Comparison of ENCODE assay signal across 27 cellular contexts in genomic region chr10:85594239-85594638, GRCh38.
A peak's percentile ranks its signal among the peaks of the same experiment; 100 is the strongest.
DNase-seq lines count a peak whose midpoint lies in the region; ATAC-seq, FAIRE-seq and TF ChIP-seq lines count a peak whose summit lies in the region.
"Had no signal": no experiment of that assay in that cellular context is flagged by ENCODE, and none has a peak within 500 bp of the region (broad histone marks: within the 10 kb centered on the region; RNA-seq: fewer than 3 reads in every experiment).

No MANE protein-coding gene starts in this region.

- no peak for TF ChIP-seq CTCF in bronchial epithelial cell (IDR thresholded peaks at IDR 0.05; ENCODE audit: insufficient read depth, low read length, severe bottlenecking)

- H3K9me3 Mint-ChIP-seq in activated CD4-positive, alpha-beta T cell treated with anti-CD3 and anti-CD28 coated beads for 36 hours (ENCODE audit: low read depth) = no peaks in the 10 kb centered on the region
- H3K9me3 Mint-ChIP-seq in naive thymus-derived CD4-positive, alpha-beta T cell = no peaks in the 10 kb centered on the region
- H3K9me3 Mint-ChIP-seq: activated naive CD8-positive, alpha-beta T cell treated with anti-CD3 and anti-CD28 coated beads for 36 hours; activated T-helper 2 cell treated with anti-CD3 and anti-CD28 coated beads, Interferon-gamma antibody, Interleukin-2, Interleukin-4, amounts not matched to agents 10 μg/mL and 5 μg/mL and 100 μg/mL, durations not matched to agents 14 hours and 24 hours and 36 hours; neural progenitor cell had no signal

- no peaks in the 10 kb centered on the region for H3K27me3 Mint-ChIP-seq in activated CD4-positive, alpha-beta T cell treated with anti-CD3 and anti-CD28 coated beads for 36 hours
- peaks cover 0 to 7% (median 0%) of the 10 kb centered on the region in 5 donors for H3K27me3 Mint-ChIP-seq in naive thymus-derived CD4-positive, alpha-beta T cell
- H3K27me3 Mint-ChIP-seq: activated CD8-positive, alpha-beta memory T cell treated with anti-CD3 and anti-CD28 coated beads, Interleukin-2, amount 10 ng/mL, durations not matched to agents 7 days and 5 days; activated naive CD8-positive, alpha-beta T cell treated with anti-CD3 and anti-CD28 coated beads for 36 hours had no signal

- H3K9me3 ChIP-seq in naive thymus-derived CD4-positive, alpha-beta T cell (ENCODE audit: control insufficient read depth in 2 of 3, low read length in 3 of 3) = no peaks in the 10 kb centered on the region
- H3K9me3 ChIP-seq: ascending aorta, gastrocnemius medialis, upper lobe of right lung had no signal

- intact Hi-C loops in activated CD4-positive, alpha-beta T cell treated with anti-CD3 and anti-CD28 coated beads for 36 hours (cut with DNase I, micrococcal nuclease) = no loop called here
- intact Hi-C loops in naive thymus-derived CD4-positive, alpha-beta T cell (cut with micrococcal nuclease) = loop anchor here in 1 of 2 donors (2.0 kb wide), 1 partner anchor 19 kb away; no protein-coding TSS in a partner anchor

- peak; percentile 87 for ATAC-seq in activated CD4-positive, alpha-beta T cell treated with anti-CD3 and anti-CD28 coated beads for 36 hours
- peak; percentile 32 for ATAC-seq in naive thymus-derived CD4-positive, alpha-beta T cell
- ATAC-seq: activated CD8-positive, alpha-beta memory T cell treated with anti-CD3 and anti-CD28 coated beads, Interleukin-2, amount 10 ng/mL, durations not matched to agents 7 days and 5 days; gastrocnemius medialis; Panc1; upper lobe of right lung had no signal

- no peak for FAIRE-seq in bronchial epithelial cell (lab: Jason Lieb, UNC)
- FAIRE-seq: TTC549 had no signal

- no peak for DNase-seq in activated CD4-positive, alpha-beta T cell treated with anti-CD3 and anti-CD28 coated beads for 36 hours
- DNase-seq in activated CD4-positive, alpha-beta T cell treated with anti-CD3 and anti-CD28 coated beads, Interleukin-2, amount 50 U/mL, for 48 hours = no peak
- DNase-seq in H4 (ENCODE audit: low spot score) = peak; percentile 34
- DNase-seq in bronchial epithelial cell (ENCODE audit: low read depth) = peak; percentile 38
- peak in 2 of 9 donors; percentile 18 to 21 for DNase-seq in naive thymus-derived CD4-positive, alpha-beta T cell
- DNase-seq in hypothalamus (lab: John Stamatoyannopoulos, UW) = no peak
- DNase-seq in GM19238 (ENCODE audit: insufficient read length, low spot score) = no peak
- no peak for DNase-seq in NCI-H146 treated with DMSO at 0.1 percent for 48 hours (lab: John Stamatoyannopoulos, UW; ENCODE audit: unreplicated experiment)
- DNase-seq: activated CD8-positive, alpha-beta memory T cell treated with anti-CD3 and anti-CD28 coated beads, Interleukin-2, amount 10 ng/mL, durations not matched to agents 7 days and 5 days; activated naive CD8-positive, alpha-beta T cell treated with anti-CD3 and anti-CD28 coated beads for 36 hours; DMS53; effector CD4-positive, alpha-beta T cell; gastrocnemius medialis; GF-D8; H7; KG1; NCI-H1417 treated with DMSO at 0.1 percent for 48 hours; NCI-H524; substantia nigra; upper lobe of right lung had no signal

- no peak overlapping the region for H3K4me3 Mint-ChIP-seq in activated CD4-positive, alpha-beta T cell treated with anti-CD3 and anti-CD28 coated beads for 36 hours
- H3K4me3 Mint-ChIP-seq in naive thymus-derived CD4-positive, alpha-beta T cell = peak overlapping the region in 3 of 10 donors; percentile 30 to 65 (median 42)
- H3K4me3 Mint-ChIP-seq: activated CD8-positive, alpha-beta memory T cell treated with anti-CD3 and anti-CD28 coated beads, Interleukin-2, amount 10 ng/mL, durations not matched to agents 7 days and 5 days; activated naive CD8-positive, alpha-beta T cell treated with anti-CD3 and anti-CD28 coated beads for 36 hours; neural progenitor cell had no signal

- H3K4me1 ChIP-seq in naive thymus-derived CD4-positive, alpha-beta T cell (ENCODE audit: control insufficient read depth in 2 of 2, insufficient read depth in 2 of 2, low read length in 2 of 2) = peaks cover 13 to 14% of the 10 kb centered on the region in 2 donors
- H3K4me1 ChIP-seq: ascending aorta, gastrocnemius medialis, upper lobe of right lung had no signal

- POLR2A ChIA-PET in activated CD4-positive, alpha-beta T cell treated with anti-CD3 and anti-CD28 coated beads for 36 hours (lab: Charles Lee) = no interaction called here
- POLR2A ChIA-PET in naive thymus-derived CD4-positive, alpha-beta T cell (lab: Charles Lee) = interaction anchor here (1.0 to 1.4 kb wide), 4 partner anchors 11 to 20 kb away, joined by 3 to 6 read pairs (median 4); no protein-coding TSS in a partner anchor

- no peaks in the 10 kb centered on the region for H3K27me3 ChIP-seq in bronchial epithelial cell (ENCODE audit: control insufficient read depth, insufficient read depth, low read length)
- H3K27me3 ChIP-seq in naive thymus-derived CD4-positive, alpha-beta T cell (ENCODE audit: control insufficient read depth in 2 of 2, insufficient read depth in 2 of 2, low read length in 2 of 2) = no peaks in the 10 kb centered on the region
- H3K27me3 ChIP-seq: ascending aorta, gastrocnemius medialis, hepatocyte, neural progenitor cell, upper lobe of right lung had no signal

- H3K36me3 ChIP-seq in bronchial epithelial cell (ENCODE audit: control insufficient read depth, insufficient read depth, low read length) = no peaks in the 10 kb centered on the region
- no peaks in the 10 kb centered on the region for H3K36me3 ChIP-seq in naive thymus-derived CD4-positive, alpha-beta T cell (ENCODE audit: control insufficient read depth in 2 of 3, insufficient read depth in 3 of 3, low read length in 3 of 3)
- H3K36me3 ChIP-seq: ascending aorta, gastrocnemius medialis, neural progenitor cell, upper lobe of right lung had no signal

- CTCF ChIA-PET in activated CD4-positive, alpha-beta T cell treated with anti-CD3 and anti-CD28 coated beads for 36 hours (lab: Charles Lee) = interaction anchor here (0.6 to 1.4 kb wide), 4 partner anchors 13 to 442 kb away, joined by 3 to 4 read pairs (median 3); no protein-coding TSS in a partner anchor
- CTCF ChIA-PET in naive thymus-derived CD4-positive, alpha-beta T cell (lab: Charles Lee) = no interaction called here

- peak overlapping the region; percentile 39 for H3K27ac Mint-ChIP-seq in activated CD4-positive, alpha-beta T cell treated with anti-CD3 and anti-CD28 coated beads for 36 hours
- H3K27ac Mint-ChIP-seq in naive thymus-derived CD4-positive, alpha-beta T cell = peak overlapping the region in 7 of 9 donors; percentile 29 to 85 (median 45)
- H3K27ac Mint-ChIP-seq: activated CD8-positive, alpha-beta memory T cell treated with anti-CD3 and anti-CD28 coated beads, Interleukin-2, amount 10 ng/mL, durations not matched to agents 7 days and 5 days; activated naive CD8-positive, alpha-beta T cell treated with anti-CD3 and anti-CD28 coated beads for 36 hours; activated T-helper 2 cell treated with anti-CD3 and anti-CD28 coated beads, Interferon-gamma antibody, Interleukin-2, Interleukin-4, amounts not matched to agents 10 μg/mL and 5 μg/mL and 100 μg/mL, durations not matched to agents 14 hours and 24 hours and 36 hours; neural progenitor cell had no signal

- H3K27ac ChIP-seq in naive thymus-derived CD4-positive, alpha-beta T cell (ENCODE audit: low read depth, low read length) = no peak overlapping the region
- H3K27ac ChIP-seq: 22Rv1, ascending aorta, gastrocnemius medialis, hepatocyte, neural progenitor cell, upper lobe of right lung had no signal

- H3K4me1 Mint-ChIP-seq in activated CD4-positive, alpha-beta T cell treated with anti-CD3 and anti-CD28 coated beads for 36 hours = peaks cover 18% of the 10 kb centered on the region
- H3K4me1 Mint-ChIP-seq in naive thymus-derived CD4-positive, alpha-beta T cell = peaks cover 8 to 27% (median 20%) of the 10 kb centered on the region in 7 donors

- no peaks in the 10 kb centered on the region for H3K36me3 Mint-ChIP-seq in activated CD4-positive, alpha-beta T cell treated with anti-CD3 and anti-CD28 coated beads for 36 hours (ENCODE audit: low read depth)
- H3K36me3 Mint-ChIP-seq in naive thymus-derived CD4-positive, alpha-beta T cell = no peaks in the 10 kb centered on the region
- H3K36me3 Mint-ChIP-seq: activated CD8-positive, alpha-beta memory T cell treated with anti-CD3 and anti-CD28 coated beads, Interleukin-2, amount 10 ng/mL, durations not matched to agents 7 days and 5 days; activated naive CD8-positive, alpha-beta T cell treated with anti-CD3 and anti-CD28 coated beads for 36 hours; neural progenitor cell had no signal

- H3K4me3 ChIP-seq in bronchial epithelial cell (ENCODE audit: low read depth, low read length) = no peak overlapping the region
- H3K4me3 ChIP-seq in naive thymus-derived CD4-positive, alpha-beta T cell (ENCODE audit: low read length) = no peak overlapping the region
- H3K4me3 ChIP-seq: ascending aorta, gastrocnemius medialis, hepatocyte, neural progenitor cell, upper lobe of right lung had no signal

Comparison
In these comparisons a context has a peak if more than half of its experiments do, and no peak if none do; other contexts are left out.
1. DNase-seq: peak in H4 (single experiment) and bronchial epithelial cell (single experiment); none in activated CD4-positive, alpha-beta T cell treated with anti-CD3 and anti-CD28 coated beads for 36 hours (single experiment), activated CD4-positive, alpha-beta T cell treated with anti-CD3 and anti-CD28 coated beads, Interleukin-2, amount 50 U/mL, for 48 hours (0 of 2), hypothalamus (0 of 51), GM19238 (single experiment) and NCI-H146 treated with DMSO at 0.1 percent for 48 hours (single experiment).